ENCODE assay signal across 22 cellular contexts in the genomic region with DNA sequence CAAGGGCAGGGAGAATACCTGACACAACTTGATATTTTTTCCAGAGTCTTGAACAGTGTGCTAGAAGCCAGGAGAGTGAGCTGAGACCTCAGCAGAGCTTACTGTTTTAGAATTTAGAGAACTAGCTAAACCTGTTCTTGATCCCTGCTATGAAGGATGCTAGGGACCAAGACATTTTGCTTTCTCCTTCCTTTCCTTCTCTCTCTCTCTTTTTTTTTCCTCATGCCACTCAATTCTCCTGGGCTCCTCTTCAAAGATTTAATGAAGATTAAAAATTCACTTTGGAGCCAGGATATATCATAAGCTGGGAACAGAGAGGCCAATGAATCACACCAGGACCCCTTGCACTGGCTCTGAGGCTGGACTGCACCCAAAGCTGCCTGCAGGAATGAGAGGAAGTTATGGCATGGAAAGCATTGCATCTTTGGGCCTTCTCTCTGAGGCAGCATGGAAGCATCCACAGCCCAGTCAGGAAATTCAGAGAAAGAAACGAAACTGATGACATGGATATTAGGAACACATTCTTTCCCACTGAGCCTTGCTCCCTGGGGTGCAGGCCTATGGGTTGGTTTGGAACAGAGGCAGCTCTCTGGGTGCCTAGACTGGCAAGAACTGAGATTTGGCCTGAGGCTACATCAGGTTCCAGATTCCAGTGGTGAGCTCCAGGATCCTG.
A peak's percentile ranks its signal among the peaks of the same experiment; 100 is the strongest.
DNase-seq lines count a peak whose midpoint lies in the region; TF ChIP-seq lines count a peak whose summit lies in the region.
"Had no signal": no experiment of that assay in that cellular context is flagged by ENCODE, and none has a peak within 500 bp of the region (broad histone marks: within the 10 kb centered on the region; RNA-seq: fewer than 3 reads in every experiment).

No MANE protein-coding gene starts in this region.

- CTCF ChIA-PET in AG04450 (lab: Charles Lee): interaction anchor here (0.6 to 1.4 kb wide), 2 partner anchors 78 to 356 kb away, joined by 3 to 4 read pairs; no protein-coding TSS in a partner anchor

- no peaks in the 10 kb centered on the region for H3K9me3 ChIP-seq in AG04450 (ENCODE audit: control insufficient read depth, insufficient read depth, low read length)
- H3K9me3 ChIP-seq: lower lobe of right lung had no signal

- peak overlapping the region; percentile 58 for H3K27ac ChIP-seq in AG04450 (ENCODE audit: low read depth, low read length)
- H3K27ac ChIP-seq: lower lobe of right lung, RWPE1 had no signal

- peak; percentile 32 for DNase-seq in AG04450 (ENCODE audit: low read depth, low spot score)
- DNase-seq in GM04504 (ENCODE audit: low read depth): peak; percentile 78
- DNase-seq in astrocyte of the hippocampus (ENCODE audit: low read depth, low spot score): peak; percentile 36
- DNase-seq in foreskin fibroblast: peak; percentile 51 to 77
- DNase-seq in iPS-NIHi7 (ENCODE audit: extremely low spot score): no peak
- no peak for DNase-seq in NCI-H524 (lab: John Stamatoyannopoulos, UW)
- DNase-seq in SHP77 (lab: John Stamatoyannopoulos, UW): no peak
- no peak for DNase-seq in GDM1 (lab: John Stamatoyannopoulos, UW)
- DNase-seq: ACHN; activated CD4-positive, alpha-beta T cell treated with anti-CD3 and anti-CD28 coated beads, Interleukin-2, amount 50 U/mL, for 4 hours; activated naive CD4-positive, alpha-beta T cell treated with anti-CD3 and anti-CD28 coated beads, Interleukin-2, amount 10 ng/mL, durations not matched to agents 7 days and 5 days; activated T-cell treated with anti-CD3 and anti-CD28 coated beads, Interleukin-2, amount 50 U/mL, for 1 hour; COR-L47; dermis blood vessel endothelial cell; lower lobe of right lung; NCI-H1694; NCI-H446 treated with DMSO at 0.1 percent for 48 hours; occipital lobe; right cardiac atrium; stimulated activated naive CD8-positive, alpha-beta T cell treated with anti-CD3 and anti-CD28 coated beads, Interleukin-15, Interleukin-2, amounts not matched to agents 100 U/mL and 50 U/mL, for 24 hours had no signal

- H3K4me3 ChIP-seq in AG04450 (ENCODE audit: low read depth, low read length) (no peak overlapping the region), foreskin fibroblast (ENCODE audit: low read depth in 1 of 2, low read length in 2 of 2) (peak overlapping the region in 1 of 2 donors; percentile 16)
- H3K4me3 ChIP-seq: GM23338, lower lobe of right lung had no signal

- TF ChIP-seq CTCF in AG04450 (IDR thresholded peaks at IDR 0.05; ENCODE audit: low read depth, low read length): no peak
- TF ChIP-seq CTCF in foreskin fibroblast (IDR thresholded peaks at IDR 0.05; ENCODE audit: low read depth, low read length): no peak

- POLR2A ChIA-PET in AG04450 (lab: Yijun Ruan, JAX): no interaction called here

- no peaks in the 10 kb centered on the region for H3K27me3 ChIP-seq in AG04450 (ENCODE audit: control insufficient read depth, insufficient read depth, low read length)

Comparison
In these comparisons a context has a peak if more than half of its experiments do, and no peak if none do; other contexts are left out.
1. DNase-seq: peak in AG04450 (single experiment), GM04504 (single experiment), astrocyte of the hippocampus (single experiment) and foreskin fibroblast (2 of 2); none in iPS-NIHi7 (single experiment), NCI-H524 (0 of 2), SHP77 (0 of 2) and GDM1 (single experiment).